Comparison of ENCODE assay signal across 19 cellular contexts in the genomic region with DNA sequence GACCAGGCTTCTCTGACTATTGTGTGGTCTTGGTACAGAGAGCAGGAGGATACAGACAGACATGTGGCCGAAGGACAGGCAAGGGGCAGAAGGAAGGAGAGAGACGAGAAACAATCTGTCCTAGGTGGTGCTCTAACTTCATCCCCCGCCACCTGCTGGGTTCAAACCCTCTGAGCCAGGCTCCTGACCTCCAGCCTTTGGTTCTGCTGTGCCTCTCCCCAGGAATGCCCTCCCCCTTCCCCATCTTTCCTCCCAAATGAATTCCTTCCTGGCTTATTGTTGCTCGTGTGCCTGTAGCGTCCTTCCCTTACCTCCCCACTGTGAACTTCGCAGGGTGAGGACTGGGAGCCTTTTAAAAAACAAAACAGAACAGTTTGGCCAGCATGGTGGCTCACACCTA.
"Had no signal": no experiment of that assay in that cellular context is flagged by ENCODE, and none has a peak within 500 bp of the region (broad histone marks: within the 10 kb centered on the region; RNA-seq: fewer than 3 reads in every experiment).

No MANE protein-coding gene starts in this region.

- ATAC-seq: activated T-helper 17 cell treated with anti-CD3 and anti-CD28 coated beads, Interleukin-2, amount 50 U/mL, for 72 hours; effector memory CD8-positive, alpha-beta T cell; left cardiac atrium; naive thymus-derived CD8-positive, alpha-beta T cell; stimulated activated naive CD8-positive, alpha-beta T cell treated with anti-CD3 and anti-CD28 coated beads, Interleukin-15, Interleukin-2, amounts not matched to agents 100 U/mL and 50 U/mL, for 24 hours had no signal

- H3K9me3 ChIP-seq: prostate gland, sigmoid colon, testis had no signal

- H3K27me3 ChIP-seq: sigmoid colon, testis had no signal

- H3K9me3 Mint-ChIP-seq: activated naive CD4-positive, alpha-beta T cell treated with anti-CD3 and anti-CD28 coated beads, Interleukin-2, amount 10 ng/mL, durations not matched to agents 7 days and 5 days; activated T-helper 17 cell treated with anti-CD3 and anti-CD28 coated beads, Interleukin-2, amount 50 U/mL, for 72 hours; central memory CD8-positive, alpha-beta T cell; effector memory CD8-positive, alpha-beta T cell; naive thymus-derived CD8-positive, alpha-beta T cell had no signal

- H3K27ac ChIP-seq: prostate gland, sigmoid colon, testis had no signal

- H3K4me3 Mint-ChIP-seq: activated naive CD4-positive, alpha-beta T cell treated with anti-CD3 and anti-CD28 coated beads, Interleukin-2, amount 10 ng/mL, durations not matched to agents 7 days and 5 days; activated T-helper 17 cell treated with anti-CD3 and anti-CD28 coated beads, Interleukin-2, amount 50 U/mL, for 72 hours; central memory CD8-positive, alpha-beta T cell; effector memory CD8-positive, alpha-beta T cell; naive thymus-derived CD8-positive, alpha-beta T cell had no signal

- H3K27ac Mint-ChIP-seq: activated naive CD4-positive, alpha-beta T cell treated with anti-CD3 and anti-CD28 coated beads, Interleukin-2, amount 10 ng/mL, durations not matched to agents 7 days and 5 days; activated T-helper 17 cell treated with anti-CD3 and anti-CD28 coated beads, Interleukin-2, amount 50 U/mL, for 72 hours; effector memory CD8-positive, alpha-beta T cell had no signal

- DNase-seq: activated CD4-positive, alpha-beta T cell treated with anti-CD3 and anti-CD28 coated beads for 4 hours; activated CD8-positive, alpha-beta memory T cell treated with anti-CD3 and anti-CD28 coated beads for 24 hours; activated naive CD4-positive, alpha-beta T cell treated with anti-CD3 and anti-CD28 coated beads, Interleukin-2, amount 10 ng/mL, durations not matched to agents 7 days and 5 days; cortex of kidney; effector memory CD8-positive, alpha-beta T cell; hypothalamus; left cardiac atrium; naive thymus-derived CD8-positive, alpha-beta T cell; occipital lobe; sigmoid colon; stimulated activated CD4-positive, alpha-beta T cell treated with anti-CD3 and anti-CD28 coated beads, Interleukin-12 subunit alpha, Interleukin-12 subunit beta, amount 100 ng/mL, for 4 hours; stimulated activated CD4-positive, alpha-beta T cell treated with anti-CD3 and anti-CD28 coated beads, Interleukin-2, amount 100 ng/mL, for 48 hours; stimulated activated CD8-positive, alpha-beta memory T cell treated with anti-CD3 and anti-CD28 coated beads, Interleukin-4, amount 100 ng/mL, for 48 hours; stimulated activated naive CD8-positive, alpha-beta T cell treated with anti-CD3 and anti-CD28 coated beads, Interleukin-15, Interleukin-2, amounts not matched to agents 100 U/mL and 50 U/mL, for 24 hours; testis had no signal

- H3K36me3 ChIP-seq: prostate gland had no signal

- H3K4me3 ChIP-seq: lung, prostate gland, sigmoid colon, testis had no signal
